Comparison of ENCODE assay signal across 1 cellular context in the genomic region with DNA sequence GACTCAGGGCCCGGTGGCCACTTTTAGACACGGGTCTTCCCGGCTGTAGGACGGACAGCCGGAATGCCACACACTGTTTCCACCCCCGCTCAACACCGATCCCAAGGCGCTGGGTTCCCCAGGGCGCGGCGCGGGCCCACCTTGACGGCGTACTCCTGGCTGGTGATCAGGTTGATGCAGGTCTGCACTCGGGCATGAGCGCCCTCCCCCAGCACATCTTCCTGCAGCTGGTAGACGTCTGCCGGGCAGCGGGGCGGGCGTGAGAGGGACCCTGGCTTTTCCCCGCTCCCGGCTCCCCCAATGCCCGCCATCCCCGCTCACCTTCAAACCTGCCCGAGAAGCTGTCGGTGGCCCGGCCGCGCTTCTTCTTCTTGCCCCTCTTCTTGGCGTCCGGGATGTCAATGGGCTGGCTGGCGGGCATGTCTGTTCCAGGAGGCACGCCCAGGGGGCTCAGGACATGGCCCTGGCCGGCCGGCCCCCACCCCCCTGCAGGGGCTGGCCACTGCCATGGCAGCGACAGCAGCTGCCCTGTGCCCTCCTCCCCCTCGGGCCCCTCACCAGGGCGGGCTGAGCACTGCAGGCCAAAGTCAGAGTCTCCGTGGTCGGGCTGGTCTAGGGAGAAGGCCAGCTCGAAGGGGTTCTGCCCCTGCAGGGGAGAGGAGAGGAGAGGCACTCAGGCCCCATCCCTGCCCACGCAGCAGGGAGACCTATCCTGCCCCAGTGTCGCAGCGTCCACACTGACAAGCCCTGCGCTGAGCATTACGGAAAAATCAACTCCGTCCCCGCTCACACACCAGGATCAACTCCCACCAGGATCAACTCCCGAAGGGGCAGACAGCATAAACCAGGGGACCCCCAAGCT.
TF ChIP-seq lines count a peak whose summit lies in the region.

No MANE protein-coding gene starts in this region.

TF ChIP-seq in K562, 482 proteins besides CTCF, POLR2A, EP300 and RAD21 (continues in another document):
- TF ChIP-seq NCOA1 (IDR thresholded peaks at IDR 0.05; ENCODE audit: low read depth) (no peak), E2F5 (CRISPR knock-in tag; IDR thresholded peaks at IDR 0.05) (no peak), FOS (IDR thresholded peaks at IDR 0.05; ENCODE audit: extremely low read depth, insufficient read length) (no peak), NFYB (IDR thresholded peaks at IDR 0.05; ENCODE audit: extremely low read depth, insufficient read length) (no peak), POLR2AphosphoS5 (IDR thresholded peaks at IDR 0.05; ENCODE audit: control insufficient read depth, insufficient read depth, low read depth, low read length) (0 out of 2 replicates have a peak, but pooled peaks have one; percentile 9), MYC (IDR thresholded peaks at IDR 0.05; ENCODE audit: low read depth, low read length) (no peak), MYC (CRISPR knock-in tag; IDR thresholded peaks at IDR 0.05; ENCODE audit: borderline replicate concordance, low read depth) (no peak), EWSR1 (IDR thresholded peaks at IDR 0.05; ENCODE audit: borderline replicate concordance, low read depth, partially characterized antibody) (no peak), RBFOX2 (IDR thresholded peaks at IDR 0.05; ENCODE audit: low read depth, low read length) (peak; percentile 80), HMBOX1 (IDR thresholded peaks at IDR 0.05) (no peak), ZEB2 (IDR thresholded peaks at IDR 0.05) (no peak), RBM22 (IDR thresholded peaks at IDR 0.05; ENCODE audit: low read depth, low read length, poor library complexity, severe bottlenecking) (peak; percentile 91), MCM3 (IDR thresholded peaks at IDR 0.05) (no peak), MCM5 (IDR thresholded peaks at IDR 0.05; ENCODE audit: low read depth) (no peak), NCOA2 (IDR thresholded peaks at IDR 0.05; ENCODE audit: partially characterized antibody in 2 of 2) (no peak), ELF1 (tag; IDR thresholded peaks at IDR 0.05) (no peak), RAD51 (IDR thresholded peaks at IDR 0.05; ENCODE audit: borderline replicate concordance, low read depth) (no peak), EHMT2 (IDR thresholded peaks at IDR 0.05) (no peak), VEZF1 (CRISPR knock-in tag; IDR thresholded peaks at IDR 0.05) (no peak), ZNF311 (CRISPR knock-in tag; IDR thresholded peaks at IDR 0.05) (no peak), GATA2 (CRISPR knock-in tag; IDR thresholded peaks at IDR 0.05) (no peak), THAP12 (CRISPR knock-in tag; IDR thresholded peaks at IDR 0.05) (no peak)
- TF ChIP-seq, protein P1, sequence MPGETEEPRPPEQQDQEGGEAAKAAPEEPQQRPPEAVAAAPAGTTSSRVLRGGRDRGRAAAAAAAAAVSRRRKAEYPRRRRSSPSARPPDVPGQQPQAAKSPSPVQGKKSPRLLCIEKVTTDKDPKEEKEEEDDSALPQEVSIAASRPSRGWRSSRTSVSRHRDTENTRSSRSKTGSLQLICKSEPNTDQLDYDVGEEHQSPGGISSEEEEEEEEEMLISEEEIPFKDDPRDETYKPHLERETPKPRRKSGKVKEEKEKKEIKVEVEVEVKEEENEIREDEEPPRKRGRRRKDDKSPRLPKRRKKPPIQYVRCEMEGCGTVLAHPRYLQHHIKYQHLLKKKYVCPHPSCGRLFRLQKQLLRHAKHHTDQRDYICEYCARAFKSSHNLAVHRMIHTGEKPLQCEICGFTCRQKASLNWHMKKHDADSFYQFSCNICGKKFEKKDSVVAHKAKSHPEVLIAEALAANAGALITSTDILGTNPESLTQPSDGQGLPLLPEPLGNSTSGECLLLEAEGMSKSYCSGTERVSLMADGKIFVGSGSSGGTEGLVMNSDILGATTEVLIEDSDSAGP (CRISPR knock-in tag; IDR thresholded peaks at IDR 0.05), result no peak
- TF ChIP-seq, protein P2, sequence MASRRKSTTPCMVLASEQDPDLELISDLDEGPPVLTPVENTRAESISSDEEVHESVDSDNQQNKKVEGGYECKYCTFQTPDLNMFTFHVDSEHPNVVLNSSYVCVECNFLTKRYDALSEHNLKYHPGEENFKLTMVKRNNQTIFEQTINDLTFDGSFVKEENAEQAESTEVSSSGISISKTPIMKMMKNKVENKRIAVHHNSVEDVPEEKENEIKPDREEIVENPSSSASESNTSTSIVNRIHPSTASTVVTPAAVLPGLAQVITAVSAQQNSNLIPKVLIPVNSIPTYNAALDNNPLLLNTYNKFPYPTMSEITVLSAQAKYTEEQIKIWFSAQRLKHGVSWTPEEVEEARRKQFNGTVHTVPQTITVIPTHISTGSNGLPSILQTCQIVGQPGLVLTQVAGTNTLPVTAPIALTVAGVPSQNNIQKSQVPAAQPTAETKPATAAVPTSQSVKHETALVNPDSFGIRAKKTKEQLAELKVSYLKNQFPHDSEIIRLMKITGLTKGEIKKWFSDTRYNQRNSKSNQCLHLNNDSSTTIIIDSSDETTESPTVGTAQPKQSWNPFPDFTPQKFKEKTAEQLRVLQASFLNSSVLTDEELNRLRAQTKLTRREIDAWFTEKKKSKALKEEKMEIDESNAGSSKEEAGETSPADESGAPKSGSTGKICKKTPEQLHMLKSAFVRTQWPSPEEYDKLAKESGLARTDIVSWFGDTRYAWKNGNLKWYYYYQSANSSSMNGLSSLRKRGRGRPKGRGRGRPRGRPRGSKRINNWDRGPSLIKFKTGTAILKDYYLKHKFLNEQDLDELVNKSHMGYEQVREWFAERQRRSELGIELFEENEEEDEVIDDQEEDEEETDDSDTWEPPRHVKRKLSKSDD (conservative IDR thresholded peaks at IDR 0.05; ENCODE audit: low read length), result no peak
- TF ChIP-seq, protein P3, sequence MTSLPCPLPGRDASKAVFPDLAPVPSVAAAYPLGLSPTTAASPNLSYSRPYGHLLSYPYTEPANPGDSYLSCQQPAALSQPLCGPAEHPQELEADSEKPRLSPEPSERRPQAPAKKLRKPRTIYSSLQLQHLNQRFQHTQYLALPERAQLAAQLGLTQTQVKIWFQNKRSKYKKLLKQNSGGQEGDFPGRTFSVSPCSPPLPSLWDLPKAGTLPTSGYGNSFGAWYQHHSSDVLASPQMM (CRISPR knock-in tag; IDR thresholded peaks at IDR 0.05), result no peak
- TF ChIP-seq, protein P4, sequence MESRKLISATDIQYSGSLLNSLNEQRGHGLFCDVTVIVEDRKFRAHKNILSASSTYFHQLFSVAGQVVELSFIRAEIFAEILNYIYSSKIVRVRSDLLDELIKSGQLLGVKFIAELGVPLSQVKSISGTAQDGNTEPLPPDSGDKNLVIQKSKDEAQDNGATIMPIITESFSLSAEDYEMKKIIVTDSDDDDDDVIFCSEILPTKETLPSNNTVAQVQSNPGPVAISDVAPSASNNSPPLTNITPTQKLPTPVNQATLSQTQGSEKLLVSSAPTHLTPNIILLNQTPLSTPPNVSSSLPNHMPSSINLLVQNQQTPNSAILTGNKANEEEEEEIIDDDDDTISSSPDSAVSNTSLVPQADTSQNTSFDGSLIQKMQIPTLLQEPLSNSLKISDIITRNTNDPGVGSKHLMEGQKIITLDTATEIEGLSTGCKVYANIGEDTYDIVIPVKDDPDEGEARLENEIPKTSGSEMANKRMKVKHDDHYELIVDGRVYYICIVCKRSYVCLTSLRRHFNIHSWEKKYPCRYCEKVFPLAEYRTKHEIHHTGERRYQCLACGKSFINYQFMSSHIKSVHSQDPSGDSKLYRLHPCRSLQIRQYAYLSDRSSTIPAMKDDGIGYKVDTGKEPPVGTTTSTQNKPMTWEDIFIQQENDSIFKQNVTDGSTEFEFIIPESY (CRISPR knock-in tag; IDR thresholded peaks at IDR 0.05), result peak; percentile 87
- TF ChIP-seq, protein P5, sequence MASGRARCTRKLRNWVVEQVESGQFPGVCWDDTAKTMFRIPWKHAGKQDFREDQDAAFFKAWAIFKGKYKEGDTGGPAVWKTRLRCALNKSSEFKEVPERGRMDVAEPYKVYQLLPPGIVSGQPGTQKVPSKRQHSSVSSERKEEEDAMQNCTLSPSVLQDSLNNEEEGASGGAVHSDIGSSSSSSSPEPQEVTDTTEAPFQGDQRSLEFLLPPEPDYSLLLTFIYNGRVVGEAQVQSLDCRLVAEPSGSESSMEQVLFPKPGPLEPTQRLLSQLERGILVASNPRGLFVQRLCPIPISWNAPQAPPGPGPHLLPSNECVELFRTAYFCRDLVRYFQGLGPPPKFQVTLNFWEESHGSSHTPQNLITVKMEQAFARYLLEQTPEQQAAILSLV (tag; IDR thresholded peaks at IDR 0.05), result no peak
- TF ChIP-seq, protein P6, sequence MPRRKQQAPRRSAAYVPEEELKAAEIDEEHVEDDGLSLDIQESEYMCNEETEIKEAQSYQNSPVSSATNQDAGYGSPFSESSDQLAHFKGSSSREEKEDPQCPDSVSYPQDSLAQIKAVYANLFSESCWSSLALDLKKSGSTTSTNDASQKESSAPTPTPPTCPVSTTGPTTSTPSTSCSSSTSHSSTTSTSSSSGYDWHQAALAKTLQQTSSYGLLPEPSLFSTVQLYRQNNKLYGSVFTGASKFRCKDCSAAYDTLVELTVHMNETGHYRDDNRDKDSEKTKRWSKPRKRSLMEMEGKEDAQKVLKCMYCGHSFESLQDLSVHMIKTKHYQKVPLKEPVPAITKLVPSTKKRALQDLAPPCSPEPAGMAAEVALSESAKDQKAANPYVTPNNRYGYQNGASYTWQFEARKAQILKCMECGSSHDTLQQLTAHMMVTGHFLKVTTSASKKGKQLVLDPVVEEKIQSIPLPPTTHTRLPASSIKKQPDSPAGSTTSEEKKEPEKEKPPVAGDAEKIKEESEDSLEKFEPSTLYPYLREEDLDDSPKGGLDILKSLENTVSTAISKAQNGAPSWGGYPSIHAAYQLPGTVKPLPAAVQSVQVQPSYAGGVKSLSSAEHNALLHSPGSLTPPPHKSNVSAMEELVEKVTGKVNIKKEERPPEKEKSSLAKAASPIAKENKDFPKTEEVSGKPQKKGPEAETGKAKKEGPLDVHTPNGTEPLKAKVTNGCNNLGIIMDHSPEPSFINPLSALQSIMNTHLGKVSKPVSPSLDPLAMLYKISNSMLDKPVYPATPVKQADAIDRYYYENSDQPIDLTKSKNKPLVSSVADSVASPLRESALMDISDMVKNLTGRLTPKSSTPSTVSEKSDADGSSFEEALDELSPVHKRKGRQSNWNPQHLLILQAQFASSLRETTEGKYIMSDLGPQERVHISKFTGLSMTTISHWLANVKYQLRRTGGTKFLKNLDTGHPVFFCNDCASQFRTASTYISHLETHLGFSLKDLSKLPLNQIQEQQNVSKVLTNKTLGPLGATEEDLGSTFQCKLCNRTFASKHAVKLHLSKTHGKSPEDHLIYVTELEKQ (CRISPR knock-in tag; IDR thresholded peaks at IDR 0.05), result no peak
- TF ChIP-seq, protein P7, sequence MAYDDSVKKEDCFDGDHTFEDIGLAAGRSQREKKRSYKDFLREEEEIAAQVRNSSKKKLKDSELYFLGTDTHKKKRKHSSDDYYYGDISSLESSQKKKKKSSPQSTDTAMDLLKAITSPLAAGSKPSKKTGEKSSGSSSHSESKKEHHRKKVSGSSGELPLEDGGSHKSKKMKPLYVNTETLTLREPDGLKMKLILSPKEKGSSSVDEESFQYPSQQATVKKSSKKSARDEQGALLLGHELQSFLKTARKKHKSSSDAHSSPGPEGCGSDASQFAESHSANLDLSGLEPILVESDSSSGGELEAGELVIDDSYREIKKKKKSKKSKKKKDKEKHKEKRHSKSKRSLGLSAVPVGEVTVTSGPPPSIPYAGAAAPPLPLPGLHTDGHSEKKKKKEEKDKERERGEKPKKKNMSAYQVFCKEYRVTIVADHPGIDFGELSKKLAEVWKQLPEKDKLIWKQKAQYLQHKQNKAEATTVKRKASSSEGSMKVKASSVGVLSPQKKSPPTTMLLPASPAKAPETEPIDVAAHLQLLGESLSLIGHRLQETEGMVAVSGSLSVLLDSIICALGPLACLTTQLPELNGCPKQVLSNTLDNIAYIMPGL (CRISPR knock-in tag; IDR thresholded peaks at IDR 0.05), result no peak
